Comparison of ENCODE assay signal across 20 cellular contexts in the genomic region with DNA sequence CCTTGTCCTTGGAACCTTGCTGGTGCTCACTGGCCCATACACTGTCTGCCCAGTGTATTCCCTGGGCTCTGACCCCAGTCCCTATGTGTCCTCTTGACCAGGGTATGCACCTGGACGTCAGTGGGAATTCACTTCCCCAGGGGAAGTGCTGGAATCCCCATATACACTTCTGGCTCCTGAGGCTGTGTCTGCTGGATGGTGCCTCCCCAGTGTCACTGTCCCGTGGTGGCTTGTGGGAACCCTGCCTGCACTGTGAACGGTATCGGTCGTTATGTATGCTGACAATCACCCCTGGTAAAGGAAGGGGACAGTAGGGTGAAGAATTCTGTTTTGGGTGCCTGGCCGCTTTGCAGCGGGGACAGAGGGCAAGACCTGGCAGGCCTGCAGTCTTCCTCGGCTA.
"Had no signal": no experiment of that assay in that cellular context is flagged by ENCODE, and none has a peak within 500 bp of the region (broad histone marks: within the 10 kb centered on the region; RNA-seq: fewer than 3 reads in every experiment).

No MANE protein-coding gene starts in this region.

- H3K9me3 ChIP-seq: left lung, lower lobe of right lung, ovary, spleen, thoracic aorta, transverse colon, upper lobe of right lung, uterus had no signal

- ATAC-seq: effector memory CD8-positive, alpha-beta T cell; left lung; lower lobe of right lung; natural killer cell; stimulated activated memory B cell treated with anti-CD40 and anti-IgM and Interleukin-4, amounts not matched to agents 10 μg/mL and 1 μg/mL and 100 μg/mL, for 72 hours; stimulated activated naive CD8-positive, alpha-beta T cell treated with anti-CD3 and anti-CD28 coated beads, Interleukin-15, Interleukin-2, amounts not matched to agents 100 U/mL and 50 U/mL, for 24 hours had no signal

- H3K36me3 ChIP-seq: left lung, lower lobe of right lung, ovary, spleen, thoracic aorta, transverse colon, upper lobe of right lung, uterus had no signal

- H3K79me2 ChIP-seq: hepatocyte had no signal

- H3K27ac ChIP-seq: hepatocyte, left lung, lower lobe of right lung, ovary, skin epidermis, spleen, thoracic aorta, transverse colon, upper lobe of right lung, uterus had no signal

- DNase-seq: cortex of kidney; effector memory CD8-positive, alpha-beta T cell; lower lobe of right lung; natural killer cell; ovary; retina; spleen; stimulated activated CD4-positive, alpha-beta T cell treated with anti-CD3 and anti-CD28 coated beads, Interleukin-4, amount 100 ng/mL, for 4 hours; stimulated activated naive CD8-positive, alpha-beta T cell treated with anti-CD3 and anti-CD28 coated beads, Interleukin-15, Interleukin-2, amounts not matched to agents 100 U/mL and 50 U/mL, for 24 hours; transverse colon; upper lobe of right lung; uterus had no signal

- H3K4me2 ChIP-seq: hepatocyte had no signal

- FAIRE-seq: endometrium, frontal cortex, kidney had no signal

- H3K4me3 ChIP-seq: hepatocyte, left lung, lower lobe of right lung, ovary, skin epidermis, spleen, thoracic aorta, transverse colon, upper lobe of right lung, uterus had no signal

- H2AFZ ChIP-seq: hepatocyte had no signal

- H3K27me3 ChIP-seq: hepatocyte, left lung, ovary, transverse colon, upper lobe of right lung, uterus had no signal
